21 cellular contexts compared by ENCODE assay signal in the genomic region with DNA sequence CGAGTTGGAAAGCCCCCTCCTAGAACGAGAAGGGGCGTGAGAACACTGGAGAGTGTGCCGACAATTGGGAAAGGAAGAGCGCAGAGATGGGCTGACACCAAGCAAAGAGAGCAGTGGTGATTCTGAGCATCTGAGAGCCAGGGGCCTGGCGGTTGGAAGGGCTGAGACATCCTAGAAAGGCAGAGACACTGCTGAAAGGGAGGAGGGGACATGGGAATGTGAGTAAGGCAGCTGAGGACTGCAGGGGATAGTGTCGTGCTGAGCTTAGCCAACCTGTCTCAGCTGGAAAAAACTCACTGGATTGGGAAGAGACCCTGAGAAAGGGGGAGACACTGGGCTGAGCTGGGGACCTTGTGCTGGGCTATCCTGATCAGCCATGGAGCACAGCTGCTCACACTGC. TPM values are rescaled to one million over a fixed set of nuclear protein-coding genes. Genes with fewer than 3 reads are reported as not detected.
DNase-seq lines count a peak whose midpoint lies in the region; ATAC-seq, FAIRE-seq and TF ChIP-seq lines count a peak whose summit lies in the region.
"Had no signal": no experiment of that assay in that cellular context is flagged by ENCODE, and none has a peak within 500 bp of the region (broad histone marks: within the 10 kb centered on the region; RNA-seq: fewer than 3 reads in every experiment).

No MANE protein-coding gene starts in this region.

- H3K14ac ChIP-seq in H1 (ENCODE audit: insufficient read length) (no peak overlapping the region), mesenchymal stem cell (ENCODE audit: low read length in 2 of 2) (peak overlapping the region in 1 of 2 experiments; percentile 53), trophoblast cell (ENCODE audit: low read length) (no peak overlapping the region)

- TF ChIP-seq POLR2A in H1 (IDR thresholded peaks at IDR 0.05; ENCODE audit: control extremely low read depth in 1 of 2, low read depth in 2 of 2, low read length in 2 of 2) = no peak

- H2BK5ac ChIP-seq in H1 (ENCODE audit: low read depth, low read length) = no peak overlapping the region
- H2BK5ac ChIP-seq in mesenchymal stem cell (ENCODE audit: low read depth, low read length, poor library complexity, severe bottlenecking) = no peak overlapping the region
- H2BK5ac ChIP-seq in trophoblast cell (ENCODE audit: low read depth, low read length, poor library complexity) = no peak overlapping the region

- CTCF ChIA-PET in H1 (lab: Charles Lee; ENCODE audit: partially characterized antibody) = interaction anchor here (1.0 to 2.8 kb wide), 5 partner anchors 12 to 83 kb away, joined by 3 to 6 read pairs (median 4); no protein-coding TSS in a partner anchor

- H3K4me3 ChIP-seq in H1 (ENCODE audit: extremely low read depth in 1 of 4, insufficient read depth in 2 of 4, low read depth in 3 of 4, low read length in 4 of 4) (no peak overlapping the region), mesenchymal stem cell (ENCODE audit: insufficient read depth in 1 of 2, low read depth in 1 of 2, low read length in 2 of 2) (no peak overlapping the region), trophoblast cell (ENCODE audit: low read depth, low read length) (peak overlapping the region; percentile 35)

- 67% methylated on average over 7 of the region's 7 CpGs; no CpG with 5 or more reads in 1 of the 2 experiments for WGBS in H1 (ENCODE audit: extremely low coverage in 1 of 2, insufficient coverage in 1 of 2, insufficient read length in 1 of 2, insufficient replicate concordance in 2 of 2, low coverage in 1 of 2, low lambda C conversion rate in 2 of 2, missing lambda C conversion rate in 1 of 2), 2 experiments
- 62% methylated on average over 7 of the region's 7 CpGs for WGBS in mesenchymal stem cell
- WGBS in trophoblast cell (ENCODE audit: extremely low coverage, insufficient coverage, insufficient read length) = no CpG with 5 or more reads among the region's 7 CpGs

- no peak overlapping the region for H3K56ac ChIP-seq in H1 (replicated peaks; ENCODE audit: insufficient read length, low read depth, low read length)

- intact Hi-C loops in sciatic nerve (cut with DNase I) = no loop called here

- H3K9ac ChIP-seq in H1 (replicated peaks in 1 of 4; ENCODE audit: extremely low read depth in 1 of 4, low read depth in 3 of 4, low read length in 3 of 4) (no peak overlapping the region), mesenchymal stem cell (ENCODE audit: low read length) (no peak overlapping the region), trophoblast cell (ENCODE audit: low read length) (no peak overlapping the region)
- H3K9ac ChIP-seq: KMS-11 had no signal

- no peak overlapping the region for H4K5ac ChIP-seq in H1 (ENCODE audit: insufficient read length, low read depth, low read length)

- H3K4me2 ChIP-seq in H1 (ENCODE audit: insufficient read depth in 1 of 2, low read depth in 2 of 2, low read length in 2 of 2) (no peak overlapping the region), mesenchymal stem cell (ENCODE audit: low read length, poor library complexity, severe bottlenecking) (no peak overlapping the region), trophoblast cell (ENCODE audit: low read length) (no peak overlapping the region)
- H3K4me2 ChIP-seq: KMS-11 had no signal

- POLR2A ChIA-PET in H1 (lab: Charles Lee; ENCODE audit: partially characterized antibody) = interaction anchor here (1.1 to 1.5 kb wide), 2 partner anchors 61 to 77 kb away, joined by 3 read pairs; no protein-coding TSS in a partner anchor

- H4K91ac ChIP-seq in H1 (replicated peaks; ENCODE audit: insufficient read length, low read length) (no peak overlapping the region), mesenchymal stem cell (ENCODE audit: low read length) (no peak overlapping the region), trophoblast cell (ENCODE audit: low read depth, low read length) (no peak overlapping the region)

- H3K79me1 ChIP-seq in H1 (ENCODE audit: low read depth, low read length) = no peaks in the 10 kb centered on the region
- H3K79me1 ChIP-seq in mesenchymal stem cell (replicated peaks; ENCODE audit: low read length, poor library complexity, severe bottlenecking) = no peaks in the 10 kb centered on the region
- peaks cover 6% of the 10 kb centered on the region for H3K79me1 ChIP-seq in trophoblast cell (ENCODE audit: low read length)

- peaks cover 3 to 24% (median 23%) of the 10 kb centered on the region in 4 experiments; a peak in 5 of 7 replicates for H3K27me3 ChIP-seq in H1 (replicated peaks in 1 of 4; ENCODE audit: control insufficient read depth in 3 of 4, extremely low read depth in 1 of 4, insufficient read depth in 3 of 4, low read length in 3 of 4)
- peaks cover 0 to 50% of the 10 kb centered on the region in 2 experiments for H3K27me3 ChIP-seq in mesenchymal stem cell (ENCODE audit: control insufficient read depth in 1 of 2, insufficient read depth in 1 of 2, low read length in 2 of 2)
- no peaks in the 10 kb centered on the region for H3K27me3 ChIP-seq in trophoblast cell (ENCODE audit: insufficient read depth, low read length)

- no peak overlapping the region for H4K12ac ChIP-seq in trophoblast cell (ENCODE audit: low read depth, low read length)

- H2BK20ac ChIP-seq in H1 (ENCODE audit: low read length) = no peak overlapping the region

- TF ChIP-seq EP300 in H1 (IDR thresholded peaks at IDR 0.05; ENCODE audit: borderline replicate concordance in 1 of 2, low read depth in 2 of 2, low read length in 2 of 2) = no peak

- TF ChIP-seq CTCF in H1 (IDR thresholded peaks at IDR 0.05; ENCODE audit: control extremely low read depth in 1 of 3, insufficient read depth in 1 of 3, low read depth in 1 of 3, low read length in 3 of 3) = no peak

- H3K4ac ChIP-seq in H1 (replicated peaks; ENCODE audit: insufficient read length, low read depth, low read length) = no peak overlapping the region
- H3K4ac ChIP-seq in mesenchymal stem cell (ENCODE audit: low read depth in 1 of 2, low read length in 2 of 2) = peak overlapping the region in 1 of 2 experiments; percentile 30
- H3K4ac ChIP-seq in trophoblast cell (ENCODE audit: low read depth, low read length) = no peak overlapping the region

- H4K20me1 ChIP-seq in H1 (replicated peaks in 1 of 2; ENCODE audit: control insufficient read depth in 1 of 2, insufficient read depth in 2 of 2, low read length in 2 of 2) = no peaks in the 10 kb centered on the region

- H2BK15ac ChIP-seq in H1 (ENCODE audit: low read length) (no peak overlapping the region), mesenchymal stem cell (ENCODE audit: low read depth, poor library complexity, severe bottlenecking) (peak overlapping the region; percentile 44)

- FAIRE-seq in H1 (lab: Jason Lieb, UNC) = peak; percentile 82
- FAIRE-seq: G401.6, RCC 7860 had no signal

- peaks cover 0 to 8% (median 4%) of the 10 kb centered on the region in 4 experiments; a peak in 5 of 7 replicates for H3K4me1 ChIP-seq in H1 (replicated peaks in 1 of 4; ENCODE audit: control insufficient read depth in 3 of 4, insufficient read depth in 4 of 4, low read length in 3 of 4)
- peaks cover 31% of the 10 kb centered on the region for H3K4me1 ChIP-seq in mesenchymal stem cell (ENCODE audit: control insufficient read depth, insufficient read depth, low read depth, low read length)
- peaks cover 13 to 16% of the 10 kb centered on the region in 2 experiments for H3K4me1 ChIP-seq in trophoblast cell (ENCODE audit: control insufficient read depth in 1 of 2, insufficient read depth in 2 of 2, low read length in 2 of 2)

- H3K36me3 ChIP-seq in H1 (ENCODE audit: control insufficient read depth in 2 of 4, insufficient read depth in 4 of 4, low read length in 3 of 4) = no peaks in the 10 kb centered on the region
- no peaks in the 10 kb centered on the region for H3K36me3 ChIP-seq in mesenchymal stem cell (ENCODE audit: control insufficient read depth in 1 of 2, insufficient read depth in 2 of 2, low read depth in 1 of 2, low read length in 2 of 2)
- H3K36me3 ChIP-seq in trophoblast cell (ENCODE audit: control insufficient read depth in 1 of 2, insufficient read depth in 2 of 2, low read length in 2 of 2) = no peaks in the 10 kb centered on the region

- no peak overlapping the region for H2BK12ac ChIP-seq in H1 (ENCODE audit: low read depth, low read length)
- H2BK12ac ChIP-seq in mesenchymal stem cell (ENCODE audit: low read length in 2 of 2) = peak overlapping the region in 1 of 2 experiments; percentile 72
- H2BK12ac ChIP-seq in trophoblast cell (ENCODE audit: low read length) = peak overlapping the region; percentile 63

- H3K79me2 ChIP-seq in H1 (ENCODE audit: control insufficient read depth in 1 of 2, insufficient read depth in 2 of 2, low read length in 2 of 2) = no peaks in the 10 kb centered on the region
- H3K79me2 ChIP-seq in trophoblast cell (ENCODE audit: control insufficient read depth, insufficient read depth, low read length, poor library complexity) = peaks cover 1% of the 10 kb centered on the region

- 0 out of 2 replicates have a peak overlapping the region, but pooled peaks have one; percentile 3 for H2AK5ac ChIP-seq in H1 (ENCODE audit: low read depth, low read length)
- H2AK5ac ChIP-seq in mesenchymal stem cell (ENCODE audit: low read length, severe bottlenecking) = peak overlapping the region; percentile 80
- peak overlapping the region; percentile 21 for H2AK5ac ChIP-seq in trophoblast cell (ENCODE audit: low read length)

- H2AFZ ChIP-seq in H1 (ENCODE audit: low read length) (no peak overlapping the region), mesenchymal stem cell (ENCODE audit: low read depth, low read length) (no peak overlapping the region), trophoblast cell (ENCODE audit: insufficient read depth, low read length, poor library complexity) (no peak overlapping the region)

- peak overlapping the region; percentile 4; the same call in 1 of the 2 replicates for H4K8ac ChIP-seq in H1 (ENCODE audit: extremely low read depth, insufficient read depth, low read length)
- H4K8ac ChIP-seq in mesenchymal stem cell (ENCODE audit: low read length) = peak overlapping the region; percentile 43
- no peak overlapping the region for H4K8ac ChIP-seq in trophoblast cell (ENCODE audit: low read depth, low read length)

- H3K27ac ChIP-seq in H1 (ENCODE audit: low read depth, low read length) (no peak overlapping the region), mesenchymal stem cell (ENCODE audit: low read length, poor library complexity, severe bottlenecking) (peak overlapping the region; percentile 5), trophoblast cell (ENCODE audit: low read depth, low read length) (no peak overlapping the region)
- H3K27ac ChIP-seq: 22Rv1, KMS-11 had no signal

- no peak for ATAC-seq in sciatic nerve
- ATAC-seq: Right ventricle myocardium inferior had no signal

- H3K23ac ChIP-seq in H1 (ENCODE audit: insufficient read length) (no peak overlapping the region), mesenchymal stem cell (ENCODE audit: low read length in 2 of 2) (no peak overlapping the region), trophoblast cell (ENCODE audit: low read length) (no peak overlapping the region)

- no peaks in the 10 kb centered on the region for H3K23me2 ChIP-seq in H1 (ENCODE audit: low read depth, low read length)

- H3K9me3 ChIP-seq in H1 (ENCODE audit: insufficient read depth in 2 of 2, low read depth in 1 of 2, low read length in 1 of 2) = no peaks in the 10 kb centered on the region
- no peaks in the 10 kb centered on the region for H3K9me3 ChIP-seq in mesenchymal stem cell (ENCODE audit: control insufficient read depth, low read length)
- H3K9me3 ChIP-seq in trophoblast cell (ENCODE audit: insufficient read depth, low read depth, low read length) = no peaks in the 10 kb centered on the region

- TF ChIP-seq RAD21 in H1 (IDR thresholded peaks at IDR 0.05 in 1 of 2, conservative IDR thresholded peaks at IDR 0.05 in 1 of 2; ENCODE audit: low read depth in 2 of 2, low read length in 2 of 2) = no peak

- no peak overlapping the region for H3K18ac ChIP-seq in H1 (ENCODE audit: extremely low read depth, low read length)
- peak overlapping the region in 1 of 2 experiments; percentile 16 for H3K18ac ChIP-seq in mesenchymal stem cell (ENCODE audit: low read depth in 1 of 2, low read length in 2 of 2)
- H3K18ac ChIP-seq in trophoblast cell (ENCODE audit: low read length) = no peak overlapping the region

- H2BK120ac ChIP-seq in H1 (replicated peaks; ENCODE audit: low read depth, low read length) (no peak overlapping the region), mesenchymal stem cell (ENCODE audit: low read depth, low read length) (no peak overlapping the region), trophoblast cell (ENCODE audit: insufficient read depth, low read length, poor library complexity) (no peak overlapping the region)

- peak; percentile 31 for DNase-seq in NCI-H82 (lab: John Stamatoyannopoulos, UW)
- no peak for DNase-seq in NCI-H82 treated with DMSO at 0.1 percent for 48 hours (lab: John Stamatoyannopoulos, UW; ENCODE audit: unreplicated experiment)
- DNase-seq in H1 (ENCODE audit: low read depth in 1 of 2, low spot score in 2 of 2) = no peak
- no peak for DNase-seq in mesenchymal stem cell
- DNase-seq in trophoblast cell = no peak
- no peak for DNase-seq in DMS 273 treated with DMSO at 0.1 percent for 48 hours (lab: John Stamatoyannopoulos, UW)
- DNase-seq in sciatic nerve (ENCODE audit: low spot score) = no peak
- no peak for DNase-seq in NCI-H345 treated with DMSO at 0.1 percent for 48 hours (lab: John Stamatoyannopoulos, UW; ENCODE audit: unreplicated experiment)
- DNase-seq: DND-41; NCI-H1048; NCI-H1436 treated with DMSO at 0.1 percent for 48 hours; NCI-H2029 treated with DMSO at 0.1 percent for 48 hours; NCI-H2171 treated with DMSO at 0.1 percent for 48 hours; NCI-H446 treated with DMSO at 0.1 percent for 48 hours; NCI-H69; NK-92 treated with Interleukin-12 subunit alpha and Interleukin-12 subunit beta, amount 100 ng/mL, for 24 hours had no signal

RNA-seq across cellular contexts. Expression of a gene that starts 58.1 kb away (rescaled TPM):
- 140 and 144 TPM in 2 replicates for total RNA-seq in H1 (2021; fragmentation: NEBNext Ultra II Directional; extraction: Animal tissue kit (Norgen Biotek cat#: 25700))
- 66.2 and 77.8 TPM in 2 replicates for polyA plus RNA-seq in H1 (2011; rRNA removed)
- 69.0 TPM for polyA plus RNA-seq in H1 (2011; cell fraction: cytosol; rRNA removed)
- polyA plus RNA-seq in H1 (2011; cell fraction: nucleus; rRNA removed) = 164 TPM
- 61.4 to 78.1 TPM (median 74.2 TPM) in 4 replicates for polyA plus RNA-seq in H1 (2012, experiment 1 of 2)
- polyA plus RNA-seq in H1 (2012, experiment 2 of 2) = 45.2 TPM
- polyA plus RNA-seq in H1 (2013, experiment 1 of 2) = 158 TPM
- polyA plus RNA-seq in H1 (2013, experiment 2 of 2) = 135 TPM
- 242 and 245 TPM in 2 replicates for polyA minus RNA-seq in H1 (2011; rRNA and poly(A)+ RNA removed)
- 135 TPM for polyA minus RNA-seq in H1 (2011; cell fraction: cytosol; rRNA and poly(A)+ RNA removed)
- 104 TPM for polyA minus RNA-seq in H1 (2011; cell fraction: nucleus; rRNA and poly(A)+ RNA removed)
- 34.8 TPM for polyA plus RNA-seq in mesenchymal stem cell (2013, experiment 1 of 2)
- polyA plus RNA-seq in mesenchymal stem cell (2013, experiment 2 of 2) = 33.8 TPM
- polyA plus RNA-seq in trophoblast cell (2013) = 64.5 and 69.3 TPM in 2 replicates
- 37.5 TPM for total RNA-seq in sciatic nerve

Comparison
In these comparisons a context has a peak if more than half of its experiments do, and no peak if none do; other contexts are left out.
1. H2AK5ac ChIP-seq: peak in every context shown above with its lines; median percentile 80 in mesenchymal stem cell; 21 in trophoblast cell; 3 in H1.